Comparison of ENCODE assay signal across 1 cellular context in genomic region chr1:40133122-40133665, GRCh38.
TF ChIP-seq lines count a peak whose summit lies in the region.

No MANE protein-coding gene starts in this region.

TF ChIP-seq in SK-N-SH treated with all-trans-retinoic acid at 6 μM for 48 hours, 23 proteins besides CTCF, POLR2A, EP300 and RAD21 (continued from another document):
- TF ChIP-seq PATZ1 (CRISPR knock-in tag; IDR thresholded peaks at IDR 0.05; ENCODE audit: borderline replicate concordance) (no peak), ZFP30 (CRISPR knock-in tag; IDR thresholded peaks at IDR 0.05) (no peak), PPARA (CRISPR knock-in tag; IDR thresholded peaks at IDR 0.05; ENCODE audit: borderline replicate concordance) (no peak), CSRNP3 (CRISPR knock-in tag; IDR thresholded peaks at IDR 0.05) (no peak), SNAI2 (CRISPR knock-in tag; IDR thresholded peaks at IDR 0.05) (no peak), TOX (CRISPR knock-in tag; IDR thresholded peaks at IDR 0.05; ENCODE audit: borderline replicate concordance) (no peak), BACH2 (CRISPR knock-in tag; IDR thresholded peaks at IDR 0.05; ENCODE audit: borderline replicate concordance) (no peak), ZNF565 (CRISPR knock-in tag; conservative IDR thresholded peaks at IDR 0.05; ENCODE audit: low read depth) (no peak), CSDC2 (CRISPR knock-in tag; IDR thresholded peaks at IDR 0.05) (no peak), ZC3H10 (CRISPR knock-in tag; IDR thresholded peaks at IDR 0.05) (no peak), ISL1 (CRISPR knock-in tag; IDR thresholded peaks at IDR 0.05) (no peak), TCF4 (CRISPR knock-in tag; IDR thresholded peaks at IDR 0.05; ENCODE audit: borderline replicate concordance) (no peak), ARNTL (CRISPR knock-in tag; IDR thresholded peaks at IDR 0.05; ENCODE audit: borderline replicate concordance, low read depth) (no peak), GLIS3 (CRISPR knock-in tag; IDR thresholded peaks at IDR 0.05) (no peak)
